Comparison of ENCODE assay signal across 19 cellular contexts in genomic region chr18:2263303-2263702, GRCh38.
"Had no signal": no experiment of that assay in that cellular context is flagged by ENCODE, and none has a peak within 500 bp of the region (broad histone marks: within the 10 kb centered on the region; RNA-seq: fewer than 3 reads in every experiment).

No MANE protein-coding gene starts in this region.

- H3K27ac ChIP-seq: KMS-11, RWPE1 had no signal

- DNase-seq: IMR-90, Kasumi-1, MM.1S, NCI-H1092 treated with DMSO at 0.1 percent for 48 hours, NCI-H1436, NCI-H187, NCI-H2029, NCI-H2081 treated with DMSO at 0.1 percent for 48 hours, NCI-H2171, NCI-H226, NCI-H446, NCI-H510A, NCI-H524 treated with DMSO at 0.1 percent for 48 hours, NCI-H69, NCI-H774, SK-N-SH had no signal

- FAIRE-seq: HepG2 had no signal

- H3K9me3 ChIP-seq: SK-N-SH had no signal
